8 cellular contexts compared by ENCODE assay signal in the genomic region with DNA sequence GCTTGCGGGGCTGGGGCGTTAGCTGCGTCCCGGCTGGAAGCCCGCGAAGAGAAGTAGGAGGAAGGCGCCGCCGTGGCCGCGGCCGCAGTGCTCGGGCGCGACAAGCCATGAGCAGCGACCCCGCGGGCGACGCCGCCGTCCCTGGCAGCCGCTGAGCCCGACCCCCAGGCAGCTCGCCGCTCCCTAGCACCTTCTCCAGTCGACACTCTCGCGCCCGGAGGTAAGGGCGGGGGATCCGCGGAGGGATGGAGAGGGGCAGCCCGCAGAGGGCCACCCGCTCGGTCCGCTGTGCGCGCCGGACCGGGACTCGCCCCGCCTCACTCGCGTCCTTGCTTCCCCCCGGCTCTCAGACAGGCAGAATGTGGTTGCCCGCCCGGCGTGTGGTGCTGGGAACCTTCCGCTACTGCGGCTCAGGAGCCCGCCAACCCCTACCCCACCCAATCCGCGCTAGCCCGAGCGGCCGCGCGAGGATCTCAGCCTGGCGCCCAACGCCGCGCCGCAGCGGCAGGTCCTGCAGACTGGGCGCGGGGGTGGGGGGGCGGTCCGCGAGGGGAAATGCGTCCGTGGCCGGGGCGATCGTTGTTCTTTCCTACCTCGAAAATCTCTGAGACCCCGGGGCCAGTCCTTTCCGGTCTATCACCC. TPM values are rescaled to one million over a fixed set of nuclear protein-coding genes. Genes with fewer than 3 reads are reported as not detected.
DNase-seq lines count a peak whose midpoint lies in the region; ATAC-seq and TF ChIP-seq lines count a peak whose summit lies in the region.

LRRC8C (plus strand) TSS at position 18 of the 642 bp plus-strand sequence. CDS start 53,354 bp downstream, outside the sequence.

- H3K27me3 Mint-ChIP-seq in activated naive CD4-positive, alpha-beta T cell treated with anti-CD3 and anti-CD28 coated beads, Interleukin-2, amount 50 U/mL, for 24 hours: no peaks in the 10 kb centered on the region
- H3K27me3 Mint-ChIP-seq in glutamatergic neuron (ENCODE audit: unreplicated experiment): peaks cover 2% of the 10 kb centered on the region

- TF ChIP-seq CTCF in glutamatergic neuron (IDR thresholded peaks at IDR 0.05; ENCODE audit: partially characterized antibody, unreplicated experiment): no peak
- peak in 1 of 3 donors; percentile 2 for TF ChIP-seq CTCF in ovary (IDR thresholded peaks at IDR 0.05)

- intact Hi-C loops in ovary (cut with DNase I): loop anchor here (5.0 to 10.0 kb wide), 5 partner anchors 36 to 362 kb away; partner anchors contain the start of gene ZNF326 (in 1 of the 4)

- H3K36me3 Mint-ChIP-seq in activated naive CD4-positive, alpha-beta T cell treated with anti-CD3 and anti-CD28 coated beads, Interleukin-2, amount 50 U/mL, for 24 hours: peaks cover 28% of the 10 kb centered on the region
- no peaks in the 10 kb centered on the region for H3K36me3 Mint-ChIP-seq in glutamatergic neuron (ENCODE audit: unreplicated experiment)

- TF ChIP-seq EP300 in ovary (IDR thresholded peaks at IDR 0.05): no peak

- WGBS in ovary, 3 donors: 0% methylated on average over 39 to 78 of the region's 78 CpGs

- H3K4me3 ChIP-seq in ovary: peak within 1 kb of the TSS; percentile 79

- peak within 1 kb of the TSS; percentile 96 for H3K27ac Mint-ChIP-seq in activated naive CD4-positive, alpha-beta T cell treated with anti-CD3 and anti-CD28 coated beads, Interleukin-2, amount 50 U/mL, for 24 hours
- H3K27ac Mint-ChIP-seq in glutamatergic neuron (ENCODE audit: unreplicated experiment): peak within 1 kb of the TSS; percentile 76

- H3K27me3 ChIP-seq in ovary: no peaks in the 10 kb centered on the region

- H3K4me1 ChIP-seq in ovary (ENCODE audit: insufficient read depth): no peaks in the 10 kb centered on the region

- peak; percentile 64 for TF ChIP-seq POLR2A in Raji (IDR thresholded peaks at IDR 0.05; ENCODE audit: insufficient read depth, low read depth, low read length)
- no peak for TF ChIP-seq POLR2A in ovary (IDR thresholded peaks at IDR 0.05)

- ATAC-seq in GM21381 (IDR thresholded peaks at IDR 0.05; ENCODE audit: unreplicated experiment): peak; percentile 47

- peak within 1 kb of the TSS; percentile 95 for H3K4me3 Mint-ChIP-seq in activated naive CD4-positive, alpha-beta T cell treated with anti-CD3 and anti-CD28 coated beads, Interleukin-2, amount 50 U/mL, for 24 hours
- H3K4me3 Mint-ChIP-seq in glutamatergic neuron (ENCODE audit: unreplicated experiment): peak within 1 kb of the TSS; percentile 97

- no peaks in the 10 kb centered on the region for H3K9me3 ChIP-seq in ovary

- no peaks in the 10 kb centered on the region for H3K9me3 Mint-ChIP-seq in activated naive CD4-positive, alpha-beta T cell treated with anti-CD3 and anti-CD28 coated beads, Interleukin-2, amount 50 U/mL, for 24 hours
- peaks cover 3% of the 10 kb centered on the region for H3K9me3 Mint-ChIP-seq in glutamatergic neuron (ENCODE audit: unreplicated experiment)

- H3K4me1 Mint-ChIP-seq in activated naive CD4-positive, alpha-beta T cell treated with anti-CD3 and anti-CD28 coated beads, Interleukin-2, amount 50 U/mL, for 24 hours: peaks cover 68% of the 10 kb centered on the region
- peaks cover 4% of the 10 kb centered on the region for H3K4me1 Mint-ChIP-seq in glutamatergic neuron (ENCODE audit: low read depth, unreplicated experiment)

- H3K27ac ChIP-seq in ovary: peak within 1 kb of the TSS; percentile 40 to 95

- H3K36me3 ChIP-seq in ovary: no peaks in the 10 kb centered on the region

- DNase-seq in EH (ENCODE audit: low read depth) (peak; percentile 65), HPDE6-E6E7 (ENCODE audit: extremely low spot score) (peak; percentile 28), glutamatergic neuron (peak; percentile 63), ovary (peak; percentile 48 to 74 (median 67)), epidermal melanocyte (ENCODE audit: insufficient read length, low spot score) (no peak)

RNA-seq across cellular contexts. Expression of gene LRRC8C, which starts in this region (rescaled TPM):
- total RNA-seq in glutamatergic neuron (ENCODE audit: unreplicated experiment) (2.6 TPM), ovary (1 to 10 TPM; 5.7 to 9.2 (median 7.2) TPM)
- polyA plus RNA-seq in ovary: 10 to 100 TPM in 1 of 2 donors, 1 to 10 TPM in 1; 5.6 to 11.1 TPM
